Comparison of ENCODE assay signal across 24 cellular contexts in the genomic region with DNA sequence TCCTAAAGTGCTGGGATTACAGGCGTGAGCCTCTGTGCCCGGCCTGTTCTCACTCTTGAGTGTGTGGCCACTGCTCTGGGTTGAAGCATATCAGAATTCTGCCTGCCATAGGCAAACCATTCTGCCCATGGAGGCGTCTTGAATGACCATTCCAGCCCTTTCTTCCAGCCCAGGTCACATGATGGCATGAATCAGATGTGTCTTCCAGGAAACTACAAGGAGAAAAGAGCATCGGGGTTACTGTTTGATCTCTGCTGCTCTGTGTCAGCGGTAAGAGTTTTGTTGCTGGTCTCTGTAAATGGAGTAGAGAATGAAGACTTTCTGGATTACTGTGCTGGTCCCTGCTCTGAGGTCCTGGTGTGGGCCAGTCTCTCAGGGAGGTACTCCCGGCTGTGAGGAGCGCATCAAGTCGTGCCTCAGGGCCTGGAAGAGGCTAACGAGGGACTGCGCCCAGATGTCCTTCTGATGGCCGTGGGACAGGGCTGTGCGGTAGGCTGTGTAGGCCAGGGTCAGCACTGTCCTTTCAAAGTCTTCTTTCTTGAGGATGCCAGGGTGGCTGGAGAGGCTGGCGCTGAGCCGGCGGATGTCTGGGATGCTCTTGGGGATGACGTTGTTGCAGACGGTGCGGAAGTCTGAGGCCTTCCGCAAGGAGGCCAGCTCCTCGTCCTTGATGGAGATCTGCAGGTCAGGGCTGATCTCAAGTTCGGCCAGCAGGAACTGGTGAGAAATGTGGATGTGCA. TPM values are rescaled to one million over a fixed set of nuclear protein-coding genes. Genes with fewer than 3 reads are reported as not detected.
"Had no signal": no experiment of that assay in that cellular context is flagged by ENCODE, and none has a peak within 500 bp of the region (broad histone marks: within the 10 kb centered on the region; RNA-seq: fewer than 3 reads in every experiment).

No MANE protein-coding gene starts in this region.

- H3K36me3 ChIP-seq: colonic mucosa, esophagus squamous epithelium, lower lobe of right lung, ovary, right lobe of liver, suprapubic skin, thyroid gland, upper lobe of left lung, vagina had no signal

- H3K4me3 Mint-ChIP-seq: immature natural killer cell; memory B cell; stimulated activated effector memory CD8-positive, alpha-beta T cell treated with anti-CD3 and anti-CD28 coated beads, Interleukin-12 subunit alpha, Interleukin-12 subunit beta, amount 100 ng/mL, for 72 hours had no signal

- H3K27ac Mint-ChIP-seq: immature natural killer cell; memory B cell; stimulated activated effector memory CD8-positive, alpha-beta T cell treated with anti-CD3 and anti-CD28 coated beads, Interleukin-12 subunit alpha, Interleukin-12 subunit beta, amount 100 ng/mL, for 72 hours had no signal

- H3K4me3 ChIP-seq: colonic mucosa, esophagus squamous epithelium, gastroesophageal sphincter, left ventricle myocardium inferior, lower lobe of right lung, ovary, right lobe of liver, suprapubic skin, thyroid gland, upper lobe of left lung, vagina had no signal

- DNase-seq: colonic mucosa; dermis blood vessel endothelial cell; esophagus squamous epithelium; foreskin fibroblast; immature natural killer cell; left cardiac atrium; left ventricle myocardium inferior; lower lobe of right lung; midbrain; nucleus accumbens; ovary; right lobe of liver; stimulated activated CD4-positive, alpha-beta T cell treated with anti-CD3 and anti-CD28 coated beads, Interleukin-4, amount 100 ng/mL, for 1 hour; stimulated activated CD8-positive, alpha-beta memory T cell treated with anti-CD3 and anti-CD28 coated beads, Interleukin-4, amount 100 ng/mL, for 48 hours; stimulated activated naive CD8-positive, alpha-beta T cell treated with anti-CD3 and anti-CD28 coated beads, Interleukin-15, Interleukin-2, amounts not matched to agents 100 U/mL and 50 U/mL, for 24 hours; thyroid gland; upper lobe of left lung had no signal

- H3K27me3 ChIP-seq: colonic mucosa, gastroesophageal sphincter, ovary, right lobe of liver, suprapubic skin, thyroid gland, upper lobe of left lung, vagina had no signal

- H3K36me3 Mint-ChIP-seq: immature natural killer cell; memory B cell; stimulated activated effector memory CD8-positive, alpha-beta T cell treated with anti-CD3 and anti-CD28 coated beads, Interleukin-12 subunit alpha, Interleukin-12 subunit beta, amount 100 ng/mL, for 72 hours had no signal

- H3K27ac ChIP-seq: colonic mucosa, esophagus squamous epithelium, gastroesophageal sphincter, left ventricle myocardium inferior, lower lobe of right lung, ovary, right lobe of liver, suprapubic skin, thyroid gland, upper lobe of left lung, vagina had no signal

- ATAC-seq: gastroesophageal sphincter; left cardiac atrium; lower lobe of right lung; right lobe of liver; stimulated activated effector memory CD8-positive, alpha-beta T cell treated with anti-CD3 and anti-CD28 coated beads, Interleukin-12 subunit alpha, Interleukin-12 subunit beta, amount 100 ng/mL, for 72 hours; stimulated activated naive CD8-positive, alpha-beta T cell treated with anti-CD3 and anti-CD28 coated beads, Interleukin-15, Interleukin-2, amounts not matched to agents 100 U/mL and 50 U/mL, for 24 hours had no signal

- H3K9me3 Mint-ChIP-seq: immature natural killer cell; memory B cell; stimulated activated effector memory CD8-positive, alpha-beta T cell treated with anti-CD3 and anti-CD28 coated beads, Interleukin-12 subunit alpha, Interleukin-12 subunit beta, amount 100 ng/mL, for 72 hours had no signal

- H3K9me3 ChIP-seq: colonic mucosa, esophagus squamous epithelium, gastroesophageal sphincter, left ventricle myocardium inferior, lower lobe of right lung, ovary, right lobe of liver, suprapubic skin, thyroid gland, upper lobe of left lung, vagina had no signal

- H3K4me1 Mint-ChIP-seq: immature natural killer cell, memory B cell had no signal

- H3K4me1 ChIP-seq: colonic mucosa, gastroesophageal sphincter, lower lobe of right lung, right lobe of liver, thyroid gland, upper lobe of left lung, vagina had no signal

RNA-seq across cellular contexts. Expression of a gene that starts 5.8 kb away (rescaled TPM):
- total RNA-seq: colonic mucosa, dermis blood vessel endothelial cell, epithelial cell of proximal tubule, left cardiac atrium, vagina had no signal
- polyA plus RNA-seq: immature natural killer cell had no signal

RNA-seq across cellular contexts. Expression of a gene that starts 14.8 kb away (rescaled TPM):
- total RNA-seq: dermis blood vessel endothelial cell, epithelial cell of proximal tubule had no signal
- polyA plus RNA-seq: immature natural killer cell, neural cell had no signal
